ENCODE assay signal across 13 cellular contexts in the genomic region with DNA sequence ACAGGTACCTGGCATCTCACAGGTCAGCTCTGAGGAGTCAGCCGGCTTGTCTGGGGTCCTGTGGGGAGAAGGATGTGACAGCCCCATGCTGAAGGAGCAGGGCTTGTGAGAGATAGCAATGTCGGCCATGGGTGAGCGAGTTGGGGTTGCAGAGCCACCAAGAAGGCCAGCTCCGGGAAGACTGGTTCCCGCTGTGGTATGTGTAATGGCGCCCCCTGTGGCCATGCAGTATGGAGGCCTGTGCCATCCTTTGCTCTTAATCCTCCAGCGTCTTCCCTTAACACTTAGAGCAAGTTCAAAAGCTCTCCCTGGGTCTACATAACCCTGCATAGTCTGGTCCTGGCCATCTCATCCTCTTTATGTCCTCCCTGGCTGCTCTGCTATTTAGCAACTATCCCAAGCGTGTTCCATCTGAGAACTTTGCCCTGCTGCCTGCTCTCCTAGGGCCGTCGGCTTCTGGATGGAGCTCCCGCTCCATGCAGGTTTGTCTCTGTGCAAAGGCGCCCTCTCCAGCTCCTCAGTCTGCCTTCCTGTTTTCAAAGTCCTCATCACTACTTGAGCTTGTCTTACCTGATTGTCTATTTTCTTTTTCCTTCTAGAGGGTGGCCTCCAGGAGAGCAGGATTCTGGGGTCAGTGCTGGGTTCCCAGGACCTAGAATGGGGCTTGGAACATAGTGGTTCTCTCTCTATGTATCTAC. TPM values are rescaled to one million over a fixed set of nuclear protein-coding genes. Genes with fewer than 3 reads are reported as not detected.
DNase-seq lines count a peak whose midpoint lies in the region; ATAC-seq and TF ChIP-seq lines count a peak whose summit lies in the region.
"Had no signal": no experiment of that assay in that cellular context is flagged by ENCODE, and none has a peak within 500 bp of the region (broad histone marks: within the 10 kb centered on the region; RNA-seq: fewer than 3 reads in every experiment).

No MANE protein-coding gene starts in this region.

- peak; percentile 57 for DNase-seq in activated CD4-positive, alpha-beta T cell treated with anti-CD3 and anti-CD28 coated beads for 36 hours
- no peak for DNase-seq in activated CD4-positive, alpha-beta T cell treated with anti-CD3 and anti-CD28 coated beads, Interleukin-2, amount 50 U/mL, for 1 hour
- DNase-seq in HL-60 (ENCODE audit: low read depth in 1 of 2, low spot score in 1 of 2), result no peak
- peak; percentile 36 for DNase-seq in WERI-Rb-1
- DNase-seq in nephron progenitor cell, result peak; percentile 57
- no peak for DNase-seq in H4 (ENCODE audit: low spot score)
- no peak for DNase-seq in left cardiac atrium
- no peak for DNase-seq in central memory CD4-positive, alpha-beta T cell
- DNase-seq: dorsolateral prefrontal cortex, IMR-90 had no signal

- H3K36me3 Mint-ChIP-seq in activated CD4-positive, alpha-beta T cell treated with anti-CD3 and anti-CD28 coated beads for 36 hours (ENCODE audit: low read depth), result no peaks in the 10 kb centered on the region
- no peaks in the 10 kb centered on the region for H3K36me3 Mint-ChIP-seq in nephron progenitor cell (ENCODE audit: low read depth)

- no peak overlapping the region for H3K27ac ChIP-seq in HL-60 (replicated peaks)
- H3K27ac ChIP-seq in WERI-Rb-1, result no peak overlapping the region
- H3K27ac ChIP-seq: dorsolateral prefrontal cortex, suprapubic skin had no signal

- TF ChIP-seq CTCF in HL-60 (IDR thresholded peaks at IDR 0.05; ENCODE audit: insufficient read depth, low read length) (peak; percentile 33), WERI-Rb-1 (IDR thresholded peaks at IDR 0.05; ENCODE audit: low read depth, low read length) (peak; percentile 80), nephron progenitor cell (IDR thresholded peaks at IDR 0.05) (peak; percentile 46)

- H3K4me3 ChIP-seq in HL-60 (replicated peaks; ENCODE audit: insufficient read depth, low read length) (no peak overlapping the region), WERI-Rb-1 (ENCODE audit: low read depth, low read length) (no peak overlapping the region)
- H3K4me3 ChIP-seq: dorsolateral prefrontal cortex, suprapubic skin had no signal

- intact Hi-C loops in activated CD4-positive, alpha-beta T cell treated with anti-CD3 and anti-CD28 coated beads for 36 hours (cut with DNase I, micrococcal nuclease), result no loop called here
- intact Hi-C loops in left cardiac atrium (cut with DNase I), result no loop called here

- peaks cover 25% of the 10 kb centered on the region for H3K27me3 Mint-ChIP-seq in activated CD4-positive, alpha-beta T cell treated with anti-CD3 and anti-CD28 coated beads for 36 hours
- H3K27me3 Mint-ChIP-seq in nephron progenitor cell (ENCODE audit: low read depth, poor library complexity), result peaks cover 33% of the 10 kb centered on the region

- H3K4me3 Mint-ChIP-seq in activated CD4-positive, alpha-beta T cell treated with anti-CD3 and anti-CD28 coated beads for 36 hours, result no peak overlapping the region
- H3K4me3 Mint-ChIP-seq in nephron progenitor cell, result no peak overlapping the region

- POLR2A ChIA-PET in activated CD4-positive, alpha-beta T cell treated with anti-CD3 and anti-CD28 coated beads for 36 hours (lab: Charles Lee), result no interaction called here

- H3K4me1 Mint-ChIP-seq in activated CD4-positive, alpha-beta T cell treated with anti-CD3 and anti-CD28 coated beads for 36 hours, result peaks cover 4% of the 10 kb centered on the region
- no peaks in the 10 kb centered on the region for H3K4me1 Mint-ChIP-seq in nephron progenitor cell

- H3K9me3 Mint-ChIP-seq in activated CD4-positive, alpha-beta T cell treated with anti-CD3 and anti-CD28 coated beads for 36 hours (ENCODE audit: low read depth), result peaks cover 3% of the 10 kb centered on the region
- peaks cover 12% of the 10 kb centered on the region for H3K9me3 Mint-ChIP-seq in nephron progenitor cell

- no peaks in the 10 kb centered on the region for H3K9me3 ChIP-seq in WERI-Rb-1 (ENCODE audit: severe bottlenecking)
- H3K9me3 ChIP-seq: suprapubic skin had no signal

- CTCF ChIA-PET in activated CD4-positive, alpha-beta T cell treated with anti-CD3 and anti-CD28 coated beads for 36 hours (lab: Charles Lee), result interaction anchor here (0.6 to 2.4 kb wide), 16 partner anchors 8 to 139 kb away, joined by 3 to 8 read pairs (median 4); no protein-coding TSS in a partner anchor

- H3K27me3 ChIP-seq in HL-60 (ENCODE audit: insufficient read depth, poor library complexity, severe bottlenecking) (peaks cover 12% of the 10 kb centered on the region), WERI-Rb-1 (ENCODE audit: insufficient read depth, low read depth, severe bottlenecking) (no peaks in the 10 kb centered on the region)

- no peaks in the 10 kb centered on the region for H3K36me3 ChIP-seq in WERI-Rb-1
- H3K36me3 ChIP-seq: suprapubic skin had no signal

- ATAC-seq in activated CD4-positive, alpha-beta T cell treated with anti-CD3 and anti-CD28 coated beads for 36 hours, result no peak
- ATAC-seq in left cardiac atrium, result no peak
- ATAC-seq: left colon had no signal

- no peak overlapping the region for H3K27ac Mint-ChIP-seq in activated CD4-positive, alpha-beta T cell treated with anti-CD3 and anti-CD28 coated beads for 36 hours
- no peak overlapping the region for H3K27ac Mint-ChIP-seq in nephron progenitor cell

RNA-seq across cellular contexts. Expression of a gene that starts 40.8 kb away (rescaled TPM):
- not detected for total RNA-seq in activated CD4-positive, alpha-beta T cell treated with anti-CD3 and anti-CD28 coated beads for 36 hours
- not detected in 2 replicates for total RNA-seq in H4 (2014; rRNA removed; shearing (Covaris generic))
- total RNA-seq in left cardiac atrium, result not detected
- total RNA-seq: dorsolateral prefrontal cortex, IMR-90, left colon, skeletal muscle tissue, suprapubic skin had no signal

RNA-seq across cellular contexts. Expression of a gene that starts 41.6 kb away (rescaled TPM):
- total RNA-seq in activated CD4-positive, alpha-beta T cell treated with anti-CD3 and anti-CD28 coated beads for 36 hours, result not detected
- not detected in 2 replicates for total RNA-seq in H4 (2014; rRNA removed; shearing (Covaris generic))
- not detected for total RNA-seq in left cardiac atrium
- total RNA-seq: dorsolateral prefrontal cortex, IMR-90, left colon, skeletal muscle tissue, suprapubic skin had no signal

RNA-seq across cellular contexts. Expression of a gene that starts 55.5 kb away (rescaled TPM):
- not detected for total RNA-seq in activated CD4-positive, alpha-beta T cell treated with anti-CD3 and anti-CD28 coated beads for 36 hours
- not detected in 2 replicates for total RNA-seq in H4 (2014; rRNA removed; shearing (Covaris generic))
- not detected for total RNA-seq in left cardiac atrium
- total RNA-seq: IMR-90, left colon, skeletal muscle tissue, suprapubic skin had no signal

Comparison
In these comparisons a context has a peak if more than half of its experiments do, and no peak if none do; other contexts are left out.
1. DNase-seq: peak in activated CD4-positive, alpha-beta T cell treated with anti-CD3 and anti-CD28 coated beads for 36 hours (single experiment), WERI-Rb-1 (single experiment) and nephron progenitor cell (single experiment); none in activated CD4-positive, alpha-beta T cell treated with anti-CD3 and anti-CD28 coated beads, Interleukin-2, amount 50 U/mL, for 1 hour (single experiment), HL-60 (0 of 2), H4 (single experiment), left cardiac atrium (single experiment) and central memory CD4-positive, alpha-beta T cell (single experiment).
2. Peak in every context shown above with its lines, with median percentiles within 50 percentile points of each other: CTCF ChIP-seq.